In genomic region chr12:122984612-122985358, GRCh38 we compare ENCODE assay signal across 11 cellular contexts. TPM values are rescaled to one million over a fixed set of nuclear protein-coding genes. Genes with fewer than 3 reads are reported as not detected.
DNase-seq lines count a peak whose midpoint lies in the region; ATAC-seq and TF ChIP-seq lines count a peak whose summit lies in the region.
"Had no signal": no experiment of that assay in that cellular context is flagged by ENCODE, and none has a peak within 500 bp of the region (broad histone marks: within the 10 kb centered on the region; RNA-seq: fewer than 3 reads in every experiment).

No MANE protein-coding gene starts in this region.

- TF ChIP-seq CTCF in breast epithelium (IDR thresholded peaks at IDR 0.05), result no peak
- no peak for TF ChIP-seq CTCF in MCF 10A (IDR thresholded peaks at IDR 0.05; ENCODE audit: unreplicated experiment)
- TF ChIP-seq CTCF in endothelial cell (IDR thresholded peaks at IDR 0.05; ENCODE audit: unreplicated experiment), result no peak
- TF ChIP-seq CTCF in natural killer cell (IDR thresholded peaks at IDR 0.05), result no peak
- TF ChIP-seq CTCF in uterus (IDR thresholded peaks at IDR 0.05), result no peak
- TF ChIP-seq CTCF in BE2C (IDR thresholded peaks at IDR 0.05; ENCODE audit: low read depth, low read length), result no peak

- H3K36me3 ChIP-seq in breast epithelium (no peaks in the 10 kb centered on the region), uterus (no peaks in the 10 kb centered on the region), BE2C (peaks cover 16% of the 10 kb centered on the region)

- H3K4me3 ChIP-seq in breast epithelium, result peak overlapping the region; percentile 6 to 52 (median 13)
- no peak overlapping the region for H3K4me3 ChIP-seq in uterus
- no peak overlapping the region for H3K4me3 ChIP-seq in BE2C (ENCODE audit: low read depth, low read length)

- peak overlapping the region; percentile 35 to 70 for H3K27ac ChIP-seq in breast epithelium
- peak overlapping the region; percentile 62 to 73 for H3K27ac ChIP-seq in uterus

- H3K27me3 Mint-ChIP-seq in MCF 10A (ENCODE audit: insufficient read depth, unreplicated experiment), result no peaks in the 10 kb centered on the region
- H3K27me3 Mint-ChIP-seq in endothelial cell (ENCODE audit: unreplicated experiment), result peaks cover 4% of the 10 kb centered on the region
- no peaks in the 10 kb centered on the region for H3K27me3 Mint-ChIP-seq in natural killer cell (ENCODE audit: low read depth in 2 of 2)
- H3K27me3 Mint-ChIP-seq: naive B cell had no signal

- POLR2A ChIA-PET in MCF 10A (lab: Yijun Ruan, JAX), result interaction anchor here (0.7 kb wide), 1 partner anchor 23 kb away, joined by 3 read pairs; no protein-coding TSS in a partner anchor

- CTCF ChIA-PET in MCF 10A (lab: Yijun Ruan, JAX), result interaction anchor here (0.6 to 0.7 kb wide), 2 partner anchors 58 to 136 kb away, joined by 3 read pairs; no protein-coding TSS in a partner anchor

- H3K4me1 ChIP-seq in breast epithelium (peaks cover 14 to 16% of the 10 kb centered on the region in 2 donors), uterus (peaks cover 5 to 31% of the 10 kb centered on the region in 2 donors), BE2C (peaks cover 8% of the 10 kb centered on the region)

- H3K27me3 ChIP-seq in breast epithelium, result no peaks in the 10 kb centered on the region
- H3K27me3 ChIP-seq in uterus, result no peaks in the 10 kb centered on the region
- H3K27me3 ChIP-seq in BE2C, result no peaks in the 10 kb centered on the region

- BruUV-seq in MCF 10A (replicated peaks; lab: Mats Ljungman, UMichigan), result no TSS peak

- DNase-seq in breast epithelium (ENCODE audit: low spot score in 2 of 2) (no peak), MCF 10A (ENCODE audit: unreplicated experiment) (no peak), endothelial cell (ENCODE audit: low spot score) (no peak), natural killer cell (no peak), uterus (peak in 1 of 2 donors; percentile 45), BE2C (no peak)
- DNase-seq: AML-193, naive B cell had no signal

- H3K9me3 ChIP-seq in breast epithelium, result no peaks in the 10 kb centered on the region
- no peaks in the 10 kb centered on the region for H3K9me3 ChIP-seq in uterus
- no peaks in the 10 kb centered on the region for H3K9me3 ChIP-seq in BE2C

- H3K36me3 Mint-ChIP-seq in MCF 10A (ENCODE audit: insufficient read depth, unreplicated experiment), result peaks cover 33% of the 10 kb centered on the region
- H3K36me3 Mint-ChIP-seq in endothelial cell (ENCODE audit: low read depth, unreplicated experiment), result peaks cover 9% of the 10 kb centered on the region
- H3K36me3 Mint-ChIP-seq in natural killer cell, result no peaks in the 10 kb centered on the region

- ATAC-seq in natural killer cell, result no peak
- no peak for ATAC-seq in esophagus mucosa
- ATAC-seq in HG03045 (IDR thresholded peaks at IDR 0.05; ENCODE audit: unreplicated experiment), result no peak

- H3K4me1 Mint-ChIP-seq in MCF 10A (ENCODE audit: insufficient read depth, unreplicated experiment), result peaks cover 5% of the 10 kb centered on the region
- H3K4me1 Mint-ChIP-seq in endothelial cell (ENCODE audit: unreplicated experiment), result peaks cover 26% of the 10 kb centered on the region
- peaks cover 28 to 42% of the 10 kb centered on the region in 2 donors for H3K4me1 Mint-ChIP-seq in natural killer cell

- TF ChIP-seq POLR2A in breast epithelium (IDR thresholded peaks at IDR 0.05), result no peak
- TF ChIP-seq POLR2A in uterus (IDR thresholded peaks at IDR 0.05), result no peak

- intact Hi-C loops in breast epithelium (cut with DNase I; ENCODE audit: low total_unique reads) (loop anchor here (1.0 to 5.0 kb wide), 2 partner anchors 22 to 1532 kb away; no protein-coding TSS in a partner anchor), MCF 10A (cut with micrococcal nuclease) (loop anchor here (5.0 kb wide), 1 partner anchor 168 kb away; the partner anchor contains the start of gene PITPNM2), natural killer cell (cut with micrococcal nuclease) (loop anchor here (5.0 kb wide), 1 partner anchor 168 kb away; the partner anchor contains the start of gene PITPNM2), uterus (cut with DNase I; ENCODE audit: low total_unique reads) (no loop called here)

- H3K4me3 Mint-ChIP-seq in MCF 10A (ENCODE audit: unreplicated experiment), result no peak overlapping the region
- H3K4me3 Mint-ChIP-seq in endothelial cell (ENCODE audit: unreplicated experiment), result peak overlapping the region; percentile 77
- H3K4me3 Mint-ChIP-seq in natural killer cell, result peak overlapping the region; percentile 56
- H3K4me3 Mint-ChIP-seq: T-helper 1 cell treated with Interleukin-12 subunit alpha and Interleukin-12 subunit beta and Interleukin-4 antibody, amounts not matched to agents 30 μg/mL and 1 μg/mL, for 36 hours had no signal

- H3K27ac Mint-ChIP-seq in MCF 10A (ENCODE audit: low read depth, unreplicated experiment) (no peak overlapping the region), endothelial cell (ENCODE audit: unreplicated experiment) (peak overlapping the region; percentile 70), natural killer cell (peak overlapping the region; percentile 58 to 79)

- H3K9me3 Mint-ChIP-seq in MCF 10A (ENCODE audit: unreplicated experiment) (no peaks in the 10 kb centered on the region), endothelial cell (ENCODE audit: unreplicated experiment) (no peaks in the 10 kb centered on the region), natural killer cell (no peaks in the 10 kb centered on the region)
- H3K9me3 Mint-ChIP-seq: naive B cell; T-helper 1 cell treated with Interleukin-12 subunit alpha and Interleukin-12 subunit beta and Interleukin-4 antibody, amounts not matched to agents 30 μg/mL and 1 μg/mL, for 36 hours had no signal

RNA-seq across cellular contexts. Expression of gene ARL6IP4, which starts 4.3 kb away (rescaled TPM):
- total RNA-seq in breast epithelium, result 100 to 1,000 TPM; 196 to 279 (median 234) TPM
- total RNA-seq in MCF 10A (2022), result 198 and 238 TPM in 2 replicates
- 151 TPM for total RNA-seq in endothelial cell (ENCODE audit: unreplicated experiment)
- 100 to 1,000 TPM in 2 of 3 donors, 10 to 100 TPM in 1; 97.2 to 136 (median 116) TPM for total RNA-seq in natural killer cell
- 100 to 1,000 TPM in 3 of 4 donors, 10 to 100 TPM in 1; 85.9 to 314 (median 207) TPM for total RNA-seq in uterus
- 558 TPM for polyA plus RNA-seq in BE2C (2012; ENCODE audit: insufficient read depth, insufficient read length, low read depth)
- total RNA-seq in esophagus mucosa, result 134 TPM

RNA-seq across cellular contexts. Expression of gene OGFOD2, which starts 9.7 kb away (rescaled TPM):
- total RNA-seq in breast epithelium (10 to 100 TPM in 2 of 3 donors, 1 to 10 TPM in 1; 9.0 to 16.5 (median 12.1) TPM), MCF 10A (2022) (17.5 and 22.5 TPM in 2 replicates), endothelial cell (ENCODE audit: unreplicated experiment) (10.4 TPM), natural killer cell (10 to 100 TPM; 16.6 to 23.7 (median 20.7) TPM), uterus (100 to 1,000 TPM in 1 of 4 donors, 10 to 100 TPM in 3; 13.3 to 133 (median 16.8) TPM), esophagus mucosa (14.7 TPM)
- polyA plus RNA-seq in BE2C (2012; ENCODE audit: insufficient read depth, insufficient read length, low read depth), result 71.8 TPM

RNA-seq across cellular contexts. Expression of gene ABCB9, which starts 18.5 kb away (rescaled TPM):
- 1 to 10 TPM in 2 of 3 donors, under 1 TPM in 1; 0.96 to 8.6 (median 6.2) TPM for total RNA-seq in breast epithelium
- total RNA-seq in MCF 10A (2022), result 1.6 and 3.2 TPM in 2 replicates
- 10.9 TPM for total RNA-seq in endothelial cell (ENCODE audit: unreplicated experiment)
- total RNA-seq in natural killer cell, result 1 to 10 TPM; 2.4 to 4.0 (median 3.3) TPM
- 1 to 10 TPM; 2.0 to 8.6 (median 6.1) TPM for total RNA-seq in uterus
- 23.6 TPM for polyA plus RNA-seq in BE2C (2012; ENCODE audit: insufficient read depth, insufficient read length, low read depth)
- 4.9 TPM for total RNA-seq in esophagus mucosa

Comparison
In these comparisons a context has a peak if more than half of its experiments do, and no peak if none do; other contexts are left out.
1. H3K4me3 ChIP-seq: peak in breast epithelium (3 of 3); none in uterus (0 of 2) and BE2C (single experiment).